Comparison of ENCODE assay signal across 16 cellular contexts in genomic region chr10:4371691-4372295, GRCh38.
DNase-seq lines count a peak whose midpoint lies in the region; ATAC-seq and TF ChIP-seq lines count a peak whose summit lies in the region.
"Had no signal": no experiment of that assay in that cellular context is flagged by ENCODE, and none has a peak within 500 bp of the region (broad histone marks: within the 10 kb centered on the region; RNA-seq: fewer than 3 reads in every experiment).

No MANE protein-coding gene starts in this region.

- H3K4me3 ChIP-seq in SK-N-SH (ENCODE audit: low read depth in 2 of 2, low read length in 1 of 2) (no peak overlapping the region), astrocyte of the spinal cord (ENCODE audit: low read depth, low read length) (no peak overlapping the region), GM23338 (no peak overlapping the region)
- H3K4me3 ChIP-seq: BLaER1 treated with 17β-estradiol and CSF1 and Interleukin-3, amounts not matched to agents 10 nM and 100 nM had no signal

- H3K27ac ChIP-seq in SK-N-SH (ENCODE audit: low read depth in 2 of 2, low read length in 1 of 2) (peak overlapping the region; percentile 92 to 98), GM23338 (ENCODE audit: low read depth) (no peak overlapping the region)
- H3K27ac ChIP-seq: 22Rv1; BLaER1 treated with 17β-estradiol and CSF1 and Interleukin-3, amounts not matched to agents 10 nM and 100 nM; KMS-11 had no signal

- 86% methylated on average over 4 of the region's 4 CpGs for WGBS in SK-N-SH (ENCODE audit: low lambda C conversion rate)

- H3K27me3 ChIP-seq in SK-N-SH (ENCODE audit: insufficient read depth) = no peaks in the 10 kb centered on the region
- no peaks in the 10 kb centered on the region for H3K27me3 ChIP-seq in GM23338 (ENCODE audit: insufficient read depth)
- H3K27me3 ChIP-seq: BLaER1 treated with 17β-estradiol and CSF1 and Interleukin-3, amounts not matched to agents 10 nM and 100 nM had no signal

- no peaks in the 10 kb centered on the region for H3K36me3 ChIP-seq in SK-N-SH (replicated peaks in 1 of 2; ENCODE audit: control insufficient read depth in 1 of 2, insufficient read depth in 2 of 2, low read length in 1 of 2)
- H3K36me3 ChIP-seq in GM23338 (ENCODE audit: insufficient read depth) = no peaks in the 10 kb centered on the region
- H3K36me3 ChIP-seq: BLaER1 treated with 17β-estradiol and CSF1 and Interleukin-3, amounts not matched to agents 10 nM and 100 nM had no signal

- POLR2A ChIA-PET in SK-N-SH (lab: Yijun Ruan, JAX) = no interaction called here

- ATAC-seq in SK-N-SH treated with all-trans-retinoic acid at 6 μM for 48 hours = no peak
- ATAC-seq in sciatic nerve = peak; percentile 11
- no peak for ATAC-seq in GM23338

- no peak overlapping the region for H3K4me3 Mint-ChIP-seq in GM23338

- DNase-seq in SK-N-SH (no peak), astrocyte of the spinal cord (ENCODE audit: low read depth, low spot score) (peak; percentile 83), kidney tubule cell (ENCODE audit: low spot score) (peak; percentile 1), sciatic nerve (ENCODE audit: low spot score) (no peak), GM23338 (ENCODE audit: low spot score) (no peak), GM03348 (ENCODE audit: low spot score) (no peak), DMS79 treated with DMSO at 0.1 percent for 48 hours (lab: John Stamatoyannopoulos, UW) (no peak)
- DNase-seq: DMS 273 treated with DMSO at 0.1 percent for 48 hours, NCI-H1092, NCI-H2107, NCI-H226, NCI-H526 had no signal

- no peak overlapping the region for H2AFZ ChIP-seq in SK-N-SH (ENCODE audit: low read depth)
- H2AFZ ChIP-seq in GM23338 = no peak overlapping the region

- H4K20me1 ChIP-seq in SK-N-SH (ENCODE audit: insufficient read depth) (no peaks in the 10 kb centered on the region), GM23338 (replicated peaks; ENCODE audit: insufficient read depth) (no peaks in the 10 kb centered on the region)
- H4K20me1 ChIP-seq: BLaER1 treated with 17β-estradiol and CSF1 and Interleukin-3, amounts not matched to agents 10 nM and 100 nM had no signal

- no peaks in the 10 kb centered on the region for H3K9me2 ChIP-seq in SK-N-SH
- H3K9me2 ChIP-seq in GM23338 (ENCODE audit: insufficient read depth) = no peaks in the 10 kb centered on the region

- no peaks in the 10 kb centered on the region for H3K4me1 Mint-ChIP-seq in GM23338

- no peak for TF ChIP-seq EP300 in SK-N-SH (IDR thresholded peaks at IDR 0.05; ENCODE audit: borderline replicate concordance in 1 of 2, low read depth in 1 of 2, low read length in 1 of 2)

- CTCF ChIA-PET in SK-N-SH (lab: Yijun Ruan, JAX) = no interaction called here

- H3K79me2 ChIP-seq in SK-N-SH (ENCODE audit: insufficient read depth) = no peaks in the 10 kb centered on the region
- H3K79me2 ChIP-seq in GM23338 (replicated peaks; ENCODE audit: insufficient read depth) = no peaks in the 10 kb centered on the region

- peaks cover 5 to 17% of the 10 kb centered on the region in 2 experiments; a peak in 3 of 4 replicates for H3K4me1 ChIP-seq in SK-N-SH (ENCODE audit: control insufficient read depth in 1 of 2, insufficient read depth in 2 of 2, low read depth in 1 of 2, low read length in 1 of 2)
- H3K4me1 ChIP-seq in GM23338 (ENCODE audit: insufficient read depth) = no peaks in the 10 kb centered on the region

- H3K27ac Mint-ChIP-seq in GM23338 = no peak overlapping the region

- TF ChIP-seq CTCF in SK-N-SH (IDR thresholded peaks at IDR 0.05) = no peak
- no peak for TF ChIP-seq CTCF in astrocyte of the spinal cord (IDR thresholded peaks at IDR 0.05; ENCODE audit: low read depth, low read length)
- TF ChIP-seq CTCF in GM23338 (conservative IDR thresholded peaks at IDR 0.05; ENCODE audit: low read depth in 2 of 2) = no peak

- peak overlapping the region; percentile 60; the same call in 1 of the 2 replicates for H3K9ac ChIP-seq in SK-N-SH
- H3K9ac ChIP-seq: BLaER1 treated with 17β-estradiol and CSF1 and Interleukin-3, amounts not matched to agents 10 nM and 100 nM; KMS-11 had no signal

- no peak for TF ChIP-seq RAD21 in SK-N-SH (IDR thresholded peaks at IDR 0.05; ENCODE audit: low read length)

- in situ Hi-C loops in astrocyte of the spinal cord (cut with HindIII; ENCODE audit: low sequenced_read_pairs) = no loop called here

- peaks cover 6% of the 10 kb centered on the region; the same call in 1 of the 2 replicates for H3K9me3 ChIP-seq in SK-N-SH
- H3K9me3 ChIP-seq: BLaER1 treated with 17β-estradiol and CSF1 and Interleukin-3, amounts not matched to agents 10 nM and 100 nM had no signal

- peaks cover 13% of the 10 kb centered on the region for H3F3A ChIP-seq in SK-N-SH (replicated peaks; ENCODE audit: insufficient read depth)
- H3F3A ChIP-seq in GM23338 (replicated peaks; ENCODE audit: low read depth) = no peaks in the 10 kb centered on the region

- no peaks in the 10 kb centered on the region for H3K27me3 Mint-ChIP-seq in GM23338 (ENCODE audit: insufficient read depth, low read depth, poor library complexity)

- H3K4me2 ChIP-seq in SK-N-SH (peak overlapping the region; percentile 14; the same call in 1 of the 2 replicates), GM23338 (no peak overlapping the region)
- H3K4me2 ChIP-seq: KMS-11 had no signal

- no peaks in the 10 kb centered on the region for H3K36me3 Mint-ChIP-seq in GM23338 (ENCODE audit: low read depth)

- intact Hi-C loops in sciatic nerve (cut with DNase I) = no loop called here

- no peaks in the 10 kb centered on the region; the same call in 2 of the 3 replicates for H3K9me3 Mint-ChIP-seq in GM23338

TF ChIP-seq in SK-N-SH, 30 proteins besides CTCF, POLR2A, EP300 and RAD21 (continues in another document):
- TF ChIP-seq RFX5 (IDR thresholded peaks at IDR 0.05; ENCODE audit: low read length) (no peak), GATA2 (CRISPR knock-in tag; IDR thresholded peaks at IDR 0.05) (no peak), MXI1 (IDR thresholded peaks at IDR 0.05; ENCODE audit: low read depth, low read length) (no peak), USF2 (IDR thresholded peaks at IDR 0.05; ENCODE audit: borderline replicate concordance, low read depth, low read length) (no peak), TAF1 (IDR thresholded peaks at IDR 0.05; ENCODE audit: borderline replicate concordance, low read depth, low read length) (no peak)

TF ChIP-seq in SK-N-SH treated with all-trans-retinoic acid at 6 μM for 48 hours, 23 proteins besides CTCF, POLR2A, EP300 and RAD21 (continues in another document):
- TF ChIP-seq ZFP3 (CRISPR knock-in tag; IDR thresholded peaks at IDR 0.05) = no peak
- TF ChIP-seq POU6F1 (CRISPR knock-in tag; IDR thresholded peaks at IDR 0.05; ENCODE audit: borderline replicate concordance, low read depth) = no peak

TF ChIP-seq in GM23338, 12 proteins besides CTCF, POLR2A, EP300 and RAD21:
- TF ChIP-seq POLR2AphosphoS5 (IDR thresholded peaks at IDR 0.05; ENCODE audit: low read depth) (no peak), ETS1 (IDR thresholded peaks at IDR 0.05) (no peak), REST (IDR thresholded peaks at IDR 0.05; ENCODE audit: unreplicated experiment) (no peak), ZNF114 (CRISPR knock-in tag; IDR thresholded peaks at IDR 0.05) (no peak), CREB1 (CRISPR knock-in tag; IDR thresholded peaks at IDR 0.05; ENCODE audit: low read depth) (no peak), ZNF331 (CRISPR knock-in tag; IDR thresholded peaks at IDR 0.05; ENCODE audit: low read depth) (no peak), EZH2phosphoT487 (IDR thresholded peaks at IDR 0.05; ENCODE audit: unreplicated experiment) (no peak), STAT1 (IDR thresholded peaks at IDR 0.05; ENCODE audit: unreplicated experiment) (no peak), EZH2 (IDR thresholded peaks at IDR 0.05; ENCODE audit: low read depth, unreplicated experiment) (no peak)

Comparison
In these comparisons a context has a peak if more than half of its experiments do, and no peak if none do; other contexts are left out.
1. DNase-seq: peak in astrocyte of the spinal cord (single experiment) and kidney tubule cell (single experiment); none in SK-N-SH (single experiment), sciatic nerve (single experiment), GM23338 (single experiment), GM03348 (single experiment) and DMS79 treated with DMSO at 0.1 percent for 48 hours (single experiment).